Comparison of ENCODE assay signal across 1 cellular context in the genomic region with DNA sequence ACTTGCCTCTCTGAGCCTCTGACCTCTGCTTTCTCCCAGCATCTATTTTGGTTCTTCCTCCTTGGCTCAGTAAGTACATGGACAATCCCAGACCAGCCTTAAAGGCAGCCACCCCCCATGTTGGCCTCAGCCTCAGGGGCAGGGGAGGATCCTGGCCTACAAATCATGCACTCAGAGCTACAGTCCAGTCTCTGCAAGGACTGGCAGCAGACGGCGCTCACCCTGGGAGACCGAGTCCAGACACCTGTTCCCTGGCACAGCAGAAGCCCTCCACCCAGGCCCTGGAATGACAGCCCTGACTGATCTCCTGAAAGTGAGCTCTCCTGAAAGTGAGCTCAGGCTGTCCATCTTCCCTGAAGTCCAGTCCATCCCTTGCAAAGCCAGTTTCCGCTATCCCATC.
TF ChIP-seq lines count a peak whose summit lies in the region.

No MANE protein-coding gene starts in this region.

TF ChIP-seq in H1, 55 proteins besides CTCF, POLR2A, EP300 and RAD21:
- TF ChIP-seq GABPA (IDR thresholded peaks at IDR 0.05; ENCODE audit: borderline replicate concordance, insufficient read depth, low read length) (no peak), FOSL1 (IDR thresholded peaks at IDR 0.05; ENCODE audit: insufficient read depth, low read depth, low read length) (no peak), KDM5A (IDR thresholded peaks at IDR 0.05; ENCODE audit: low read length) (no peak), RFX5 (IDR thresholded peaks at IDR 0.05; ENCODE audit: borderline replicate concordance, low read depth, low read length) (no peak), SP4 (IDR thresholded peaks at IDR 0.05; ENCODE audit: low read length) (no peak), RBBP5 (IDR thresholded peaks at IDR 0.05; ENCODE audit: borderline replicate concordance, low read depth, low read length) (no peak), BACH1 (IDR thresholded peaks at IDR 0.05; ENCODE audit: low read length) (no peak), SRF (IDR thresholded peaks at IDR 0.05; ENCODE audit: low read depth, low read length) (no peak), TAF7 (optimal IDR thresholded peaks at IDR 0.05; ENCODE audit: borderline replicate concordance, low read depth, low read length) (no peak), CHD2 (IDR thresholded peaks at IDR 0.05; ENCODE audit: low read length) (no peak), KDM4A (IDR thresholded peaks at IDR 0.05; ENCODE audit: low read depth, low read length, severe bottlenecking) (no peak), TEAD4 (IDR thresholded peaks at IDR 0.05; ENCODE audit: low read depth, low read length) (no peak)
- TF ChIP-seq, protein P1, sequence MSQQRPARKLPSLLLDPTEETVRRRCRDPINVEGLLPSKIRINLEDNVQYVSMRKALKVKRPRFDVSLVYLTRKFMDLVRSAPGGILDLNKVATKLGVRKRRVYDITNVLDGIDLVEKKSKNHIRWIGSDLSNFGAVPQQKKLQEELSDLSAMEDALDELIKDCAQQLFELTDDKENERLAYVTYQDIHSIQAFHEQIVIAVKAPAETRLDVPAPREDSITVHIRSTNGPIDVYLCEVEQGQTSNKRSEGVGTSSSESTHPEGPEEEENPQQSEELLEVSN (IDR thresholded peaks at IDR 0.05): no peak
